In genomic region chr6:151408858-151409257, GRCh38 we compare ENCODE assay signal across 17 cellular contexts. TPM values are rescaled to one million over a fixed set of nuclear protein-coding genes. Genes with fewer than 3 reads are reported as not detected.
DNase-seq lines count a peak whose midpoint lies in the region; ATAC-seq and TF ChIP-seq lines count a peak whose summit lies in the region.
"Had no signal": no experiment of that assay in that cellular context is flagged by ENCODE, and none has a peak within 500 bp of the region (broad histone marks: within the 10 kb centered on the region; RNA-seq: fewer than 3 reads in every experiment).

No MANE protein-coding gene starts in this region.

- peaks cover 9% of the 10 kb centered on the region for H3K79me2 ChIP-seq in OCI-LY3 (ENCODE audit: low read length)

- H4K20me1 ChIP-seq in OCI-LY3 (ENCODE audit: insufficient read depth, low read length), result no peaks in the 10 kb centered on the region

- H3K27me3 Mint-ChIP-seq in Calu3 (ENCODE audit: unreplicated experiment), result no peaks in the 10 kb centered on the region
- no peaks in the 10 kb centered on the region for H3K27me3 Mint-ChIP-seq in naive B cell

- DNase-seq in Calu3 (no peak), naive B cell (no peak), NCI-H1436 treated with DMSO at 0.1 percent for 48 hours (lab: John Stamatoyannopoulos, UW) (no peak), pons (ENCODE audit: low spot score) (no peak)
- no peak for DNase-seq in central memory CD4-positive, alpha-beta T cell
- DNase-seq: activated CD8-positive, alpha-beta memory T cell treated with anti-CD3 and anti-CD28 coated beads, Interleukin-2, amount 50 U/mL, for 48 hours; anterior cingulate cortex; cortex of kidney; esophagus squamous epithelium; left colon; NK-92 treated with Interleukin-12 subunit alpha and Interleukin-12 subunit beta, amount 100 ng/mL, for 24 hours; SHP77; stimulated activated CD4-positive, alpha-beta T cell treated with anti-CD3 and anti-CD28 coated beads, Interleukin-2, amount 100 ng/mL, for 48 hours had no signal

- H3K9ac ChIP-seq in OCI-LY3 (ENCODE audit: low read length), result peak overlapping the region; percentile 55

- TF ChIP-seq CTCF in Calu3 (IDR thresholded peaks at IDR 0.05; ENCODE audit: unreplicated experiment) (no peak), OCI-LY3 (IDR thresholded peaks at IDR 0.05; ENCODE audit: low read depth, low read length) (no peak)

- peaks cover 37% of the 10 kb centered on the region for H3K36me3 ChIP-seq in OCI-LY3 (replicated peaks; ENCODE audit: low read depth, low read length)

- no TSS peak for BruUV-seq in Calu3 (replicated peaks; lab: Mats Ljungman, UMichigan)

- H3K9me3 Mint-ChIP-seq in Calu3 (ENCODE audit: low read depth, unreplicated experiment), result peaks cover 2% of the 10 kb centered on the region
- H3K9me3 Mint-ChIP-seq in naive B cell, result no peaks in the 10 kb centered on the region

- H3K4me3 ChIP-seq in OCI-LY3 (ENCODE audit: low read length), result peak overlapping the region; percentile 70
- H3K4me3 ChIP-seq: esophagus squamous epithelium, right atrium auricular region had no signal

- intact Hi-C loops in Calu3 (cut with micrococcal nuclease; ENCODE audit: unreplicated experiment), result no loop called here

- peak overlapping the region; percentile 95 for H3K27ac ChIP-seq in OCI-LY3 (ENCODE audit: low read length)
- H3K27ac ChIP-seq: esophagus squamous epithelium, right atrium auricular region had no signal

- CTCF ChIA-PET in Calu3 (lab: Charles Lee), result no interaction called here

- no peaks in the 10 kb centered on the region for H3K9me3 ChIP-seq in OCI-LY3 (ENCODE audit: insufficient read depth, low read length)
- H3K9me3 ChIP-seq: esophagus squamous epithelium, right atrium auricular region had no signal

- H3K27me3 ChIP-seq in OCI-LY3 (ENCODE audit: low read depth, low read length), result no peaks in the 10 kb centered on the region
- H3K27me3 ChIP-seq: esophagus squamous epithelium, right atrium auricular region had no signal

- ATAC-seq in GM19395 (IDR thresholded peaks at IDR 0.05; ENCODE audit: unreplicated experiment), result peak; percentile 11
- ATAC-seq in naive B cell (ENCODE audit: low read depth in 2 of 2), result no peak
- ATAC-seq: HCT116, left colon had no signal

- H3K4me1 Mint-ChIP-seq in Calu3 (ENCODE audit: low read depth, unreplicated experiment), result no peaks in the 10 kb centered on the region
- peaks cover 16 to 26% (median 24%) of the 10 kb centered on the region in 3 donors for H3K4me1 Mint-ChIP-seq in naive B cell

- H2AFZ ChIP-seq in OCI-LY3 (ENCODE audit: low read depth, low read length), result no peak overlapping the region

- H3K36me3 Mint-ChIP-seq in Calu3 (ENCODE audit: insufficient read depth, unreplicated experiment) (peaks cover 36% of the 10 kb centered on the region), naive B cell (peaks cover 0 to 12% of the 10 kb centered on the region in 2 donors)

- H3K4me1 ChIP-seq in OCI-LY3 (ENCODE audit: low read length), result peaks cover 32% of the 10 kb centered on the region
- H3K4me1 ChIP-seq: esophagus squamous epithelium, right atrium auricular region had no signal

- H3K4me2 ChIP-seq in OCI-LY3 (ENCODE audit: low read length), result peak overlapping the region; percentile 95

- H3K4me3 Mint-ChIP-seq in Calu3 (ENCODE audit: low read depth, unreplicated experiment) (no peak overlapping the region), naive B cell (no peak overlapping the region)

- H3K27ac Mint-ChIP-seq in Calu3 (ENCODE audit: unreplicated experiment) (peak overlapping the region; percentile 57), naive B cell (peak overlapping the region in 4 of 6 donors; percentile 31 to 72 (median 56))

RNA-seq across cellular contexts. Expression of gene ZBTB2, which starts 17.5 kb away (rescaled TPM):
- 15.2 and 15.7 TPM in 2 replicates for total RNA-seq in Calu3 (2022)
- polyA plus RNA-seq in naive B cell (ENCODE audit: low read depth in 6 of 6), result 10 to 100 TPM; 11.6 to 22.7 (median 14.5) TPM

RNA-seq across cellular contexts. Expression of gene RMND1, which starts 43.1 kb away (rescaled TPM):
- total RNA-seq in Calu3 (2022), result 13.2 and 15.5 TPM in 2 replicates
- 10 to 100 TPM in 3 of 6 donors, 1 to 10 TPM in 3; 2.7 to 13.8 (median 9.8) TPM for polyA plus RNA-seq in naive B cell (ENCODE audit: low read depth in 6 of 6)
